9 cellular contexts compared by ENCODE assay signal in genomic region chr19:39434123-39435076, GRCh38. TPM values are rescaled to one million over a fixed set of nuclear protein-coding genes. Genes with fewer than 3 reads are reported as not detected.
DNase-seq lines count a peak whose midpoint lies in the region; ATAC-seq and TF ChIP-seq lines count a peak whose summit lies in the region.
"Had no signal": no experiment of that assay in that cellular context is flagged by ENCODE, and none has a peak within 500 bp of the region (broad histone marks: within the 10 kb centered on the region; RNA-seq: fewer than 3 reads in every experiment).

No MANE protein-coding gene starts in this region.

- peak overlapping the region; percentile 96 for H3K4me3 ChIP-seq in NB4 (ENCODE audit: low read depth, low read length)
- H3K4me3 ChIP-seq in effector memory CD4-positive, alpha-beta T cell (ENCODE audit: insufficient read depth, low read depth, low read length, poor library complexity, severe bottlenecking) = peak overlapping the region; percentile 93

- TF ChIP-seq CTCF in CD14-positive monocyte (IDR thresholded peaks at IDR 0.05) (no peak), NB4 (IDR thresholded peaks at IDR 0.05; ENCODE audit: low read depth, low read length) (no peak), nephron progenitor cell (IDR thresholded peaks at IDR 0.05) (no peak)

- intact Hi-C loops in CD14-positive monocyte (cut with micrococcal nuclease) = loop anchor here (5.0 kb wide), 2 partner anchors 92 to 98 kb away; partner anchors contain the start of genes EID2B (in 1 of the 2) and SAMD4B (in 1 of the 2)

- H3K36me3 Mint-ChIP-seq in CD14-positive monocyte (peaks cover 28 to 30% of the 10 kb centered on the region in 2 donors), nephron progenitor cell (ENCODE audit: low read depth) (peaks cover 32% of the 10 kb centered on the region)

- DNase-seq in CD14-positive monocyte (ENCODE audit: low spot score) (no peak), NB4 (ENCODE audit: low read depth) (no peak), nephron progenitor cell (no peak), SKM-1 treated with dmso at 0.1 percent for 144 hours (lab: John Stamatoyannopoulos, UW; ENCODE audit: unreplicated experiment) (no peak), T1000 (lab: John Stamatoyannopoulos, UW) (no peak)
- no peak for DNase-seq in effector memory CD4-positive, alpha-beta T cell
- DNase-seq in activated CD8-positive, alpha-beta memory T cell treated with anti-CD3 and anti-CD28 coated beads for 24 hours = no peak
- DNase-seq: OCI-M1 had no signal

- ATAC-seq in GM18861 (IDR thresholded peaks at IDR 0.05; ENCODE audit: unreplicated experiment) = no peak

- peaks cover 41% of the 10 kb centered on the region for H3K4me1 Mint-ChIP-seq in CD14-positive monocyte
- H3K4me1 Mint-ChIP-seq in nephron progenitor cell = peaks cover 52% of the 10 kb centered on the region

- H3K9me3 Mint-ChIP-seq in CD14-positive monocyte (peaks cover 0 to 3% (median 0%) of the 10 kb centered on the region in 7 donors), nephron progenitor cell (no peaks in the 10 kb centered on the region)

- peaks cover 6 to 10% (median 9%) of the 10 kb centered on the region in 3 donors for H3K27me3 Mint-ChIP-seq in CD14-positive monocyte (ENCODE audit: low read depth in 3 of 3)
- peaks cover 8% of the 10 kb centered on the region for H3K27me3 Mint-ChIP-seq in nephron progenitor cell (ENCODE audit: low read depth, poor library complexity)

- H3K27ac ChIP-seq in effector memory CD4-positive, alpha-beta T cell (ENCODE audit: insufficient read depth, low read length, poor library complexity, severe bottlenecking) = peak overlapping the region; percentile 94

- no peak for TF ChIP-seq POLR2A in NB4 (IDR thresholded peaks at IDR 0.05; ENCODE audit: extremely low read depth, insufficient read length)

- H3K27me3 ChIP-seq in effector memory CD4-positive, alpha-beta T cell (replicated peaks; ENCODE audit: control insufficient read depth, insufficient read depth, low read length, poor library complexity, severe bottlenecking) = no peaks in the 10 kb centered on the region

- H3K4me3 Mint-ChIP-seq in CD14-positive monocyte = peak overlapping the region; percentile 55 to 99
- peak overlapping the region; percentile 99 for H3K4me3 Mint-ChIP-seq in nephron progenitor cell

- H3K9me3 ChIP-seq in effector memory CD4-positive, alpha-beta T cell (ENCODE audit: control insufficient read depth, low read length) = no peaks in the 10 kb centered on the region

- peaks cover 27% of the 10 kb centered on the region for H3K36me3 ChIP-seq in effector memory CD4-positive, alpha-beta T cell (ENCODE audit: control insufficient read depth, insufficient read depth, low read length)

- H3K27ac Mint-ChIP-seq in CD14-positive monocyte (peak overlapping the region; percentile 68 to 99 (median 97)), nephron progenitor cell (peak overlapping the region; percentile 85)

- peaks cover 29% of the 10 kb centered on the region for H3K4me1 ChIP-seq in effector memory CD4-positive, alpha-beta T cell (ENCODE audit: control insufficient read depth, insufficient read depth, low read length, poor library complexity, severe bottlenecking)

RNA-seq across cellular contexts. Expression of gene RPS16, which starts 1.3 kb away (rescaled TPM):
- polyA plus RNA-seq in CD14-positive monocyte = 1,000 to 10,000 TPM in 1 of 2 donors, 100 to 1,000 TPM in 1; 689 to 1,038 TPM

RNA-seq across cellular contexts. Expression of gene SUPT5H, which starts 11.0 kb away (rescaled TPM):
- 10 to 100 TPM; 43.6 to 50.7 TPM for polyA plus RNA-seq in CD14-positive monocyte

RNA-seq across cellular contexts. Expression of gene PLEKHG2, which starts 21.9 kb away (rescaled TPM):
- 1 to 10 TPM in 1 of 2 donors, under 1 TPM in 1; 0.73 to 1.2 TPM for polyA plus RNA-seq in CD14-positive monocyte

RNA-seq across cellular contexts. Expression of gene ZFP36, which starts 27.8 kb away (rescaled TPM):
- polyA plus RNA-seq in CD14-positive monocyte = 100 to 1,000 TPM; 473 to 632 TPM

RNA-seq across cellular contexts. Expression of gene MED29, which starts 43.2 kb away (rescaled TPM):
- 10 to 100 TPM; 37.0 to 38.2 TPM for polyA plus RNA-seq in CD14-positive monocyte
